In the genomic region with DNA sequence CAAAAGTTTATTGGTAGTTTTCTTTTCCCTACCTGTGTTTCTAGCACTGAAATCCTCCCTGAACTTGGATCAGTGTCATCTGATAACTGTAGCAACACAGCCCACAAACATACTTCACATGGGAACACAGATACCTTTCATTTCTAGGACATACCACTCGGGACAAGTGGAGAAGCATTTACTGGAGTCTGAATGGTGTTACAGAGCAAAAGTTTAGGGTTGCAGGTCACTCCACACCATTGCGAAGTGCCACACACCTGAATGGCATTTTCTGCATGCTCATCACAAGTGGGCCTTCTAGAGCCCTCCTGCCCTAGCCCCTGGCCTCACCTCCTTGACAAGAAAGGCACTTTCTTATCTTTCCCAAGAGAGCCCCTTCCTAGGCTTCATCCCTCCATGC, we compare ENCODE assay signal across 11 cellular contexts.
"Had no signal": no experiment of that assay in that cellular context is flagged by ENCODE, and none has a peak within 500 bp of the region (broad histone marks: within the 10 kb centered on the region; RNA-seq: fewer than 3 reads in every experiment).

No MANE protein-coding gene starts in this region.

- H3K9me3 Mint-ChIP-seq: HFFc6, IgD-negative memory B cell had no signal

- H3K36me3 ChIP-seq: HAP-1 had no signal

- H3K4me3 ChIP-seq: GM23248, HAP-1 had no signal

- H3K4me3 Mint-ChIP-seq: HFFc6, IgD-negative memory B cell had no signal

- FAIRE-seq: HepG2 had no signal

- H3K4me1 ChIP-seq: HAP-1 had no signal

- H3K27ac ChIP-seq: GM23248, HL-60, KMS-11 had no signal

- H3K9me3 ChIP-seq: HAP-1 had no signal

- H3K27ac Mint-ChIP-seq: HFFc6, IgD-negative memory B cell had no signal

- H3K36me3 Mint-ChIP-seq: IgD-negative memory B cell had no signal

- ATAC-seq: HCT116, HepG2 had no signal

- DNase-seq: GM23248, GOT3, H7, HFFc6, KBM-7 had no signal

- H3K4me2 ChIP-seq: KMS-11 had no signal
